ENCODE assay signal across 1 cellular context in genomic region chr3:150871192-150871591, GRCh38.
A peak's percentile ranks its signal among the peaks of the same experiment; 100 is the strongest.
TF ChIP-seq lines count a peak whose summit lies in the region.

No MANE protein-coding gene starts in this region.

TF ChIP-seq in K562, 482 proteins besides CTCF, POLR2A, EP300 and RAD21 (continued from another document):
- TF ChIP-seq ZNF592 (IDR thresholded peaks at IDR 0.05) (no peak), FOSL1 (tag; conservative IDR thresholded peaks at IDR 0.05) (0 out of 2 replicates have a peak, but pooled peaks have one; percentile 28), ZNF76 (CRISPR knock-in tag; IDR thresholded peaks at IDR 0.05; ENCODE audit: borderline replicate concordance) (no peak)
